In the genomic region with DNA sequence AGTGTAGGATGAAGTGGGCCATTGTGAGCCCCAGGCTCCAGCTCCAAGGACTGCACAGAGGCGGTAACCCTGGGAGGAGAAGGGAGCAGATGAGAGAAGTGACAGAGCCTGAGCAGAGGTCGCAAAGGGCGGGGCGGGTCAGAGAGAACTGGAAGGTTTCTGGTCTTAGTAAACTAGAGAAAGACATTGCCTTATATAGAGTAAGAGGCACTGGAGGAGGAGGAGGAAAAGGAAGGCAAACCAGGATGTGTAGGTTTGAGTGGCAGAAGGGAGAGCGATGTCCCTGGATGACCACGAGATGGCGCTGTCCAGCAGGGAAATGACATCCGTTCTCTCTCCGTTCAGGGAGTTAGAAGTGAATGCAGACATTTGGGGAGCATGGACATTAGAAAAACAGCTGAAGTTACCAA, we compare ENCODE assay signal across 8 cellular contexts. TPM values are rescaled to one million over a fixed set of nuclear protein-coding genes. Genes with fewer than 3 reads are reported as not detected.
A peak's percentile ranks its signal among the peaks of the same experiment; 100 is the strongest.
DNase-seq lines count a peak whose midpoint lies in the region; ATAC-seq, FAIRE-seq and TF ChIP-seq lines count a peak whose summit lies in the region.

No MANE protein-coding gene starts in this region.

- H3K27ac ChIP-seq in effector memory CD4-positive, alpha-beta T cell (ENCODE audit: insufficient read depth, low read length, poor library complexity, severe bottlenecking): no peak overlapping the region
- no peak overlapping the region for H3K27ac ChIP-seq in mesenchymal stem cell (ENCODE audit: low read length, poor library complexity, severe bottlenecking)

- H3K18ac ChIP-seq in mesenchymal stem cell (ENCODE audit: low read depth in 1 of 2, low read length in 2 of 2): no peak overlapping the region

- H3K79me1 ChIP-seq in mesenchymal stem cell (replicated peaks; ENCODE audit: low read length, poor library complexity, severe bottlenecking): no peaks in the 10 kb centered on the region

- H4K8ac ChIP-seq in mesenchymal stem cell (ENCODE audit: low read length): no peak overlapping the region

- H3K4me1 ChIP-seq in effector memory CD4-positive, alpha-beta T cell (ENCODE audit: control insufficient read depth, insufficient read depth, low read length, poor library complexity, severe bottlenecking): peaks cover 3% of the 10 kb centered on the region
- H3K4me1 ChIP-seq in mesenchymal stem cell (ENCODE audit: control insufficient read depth, insufficient read depth, low read depth, low read length): peaks cover 5% of the 10 kb centered on the region

- H3K27ac Mint-ChIP-seq in activated CD4-positive, alpha-beta memory T cell treated with anti-CD3 and anti-CD28 coated beads, Interleukin-2, amount 10 ng/mL, durations not matched to agents 7 days and 5 days: peak overlapping the region; percentile 6

- CTCF ChIA-PET in BJ (lab: Yijun Ruan, JAX): interaction anchor here (0.7 to 4.9 kb wide), 36 partner anchors 9 to 826 kb away, joined by 3 to 120 read pairs (median 5); no protein-coding TSS in a partner anchor
- CTCF ChIA-PET in activated CD4-positive, alpha-beta memory T cell treated with anti-CD3 and anti-CD28 coated beads, Interleukin-2, amount 10 ng/mL, durations not matched to agents 7 days and 5 days (lab: Charles Lee): interaction anchor here (0.7 to 5.8 kb wide), 23 partner anchors 8 to 206 kb away, joined by 3 to 84 read pairs (median 7); a partner anchor contains a TSS

- peaks cover 9% of the 10 kb centered on the region for H3K36me3 Mint-ChIP-seq in activated CD4-positive, alpha-beta memory T cell treated with anti-CD3 and anti-CD28 coated beads, Interleukin-2, amount 10 ng/mL, durations not matched to agents 7 days and 5 days (ENCODE audit: low read depth)

- no peak overlapping the region for H2AK5ac ChIP-seq in mesenchymal stem cell (ENCODE audit: low read length, severe bottlenecking)

- H3K9me3 Mint-ChIP-seq in activated CD4-positive, alpha-beta memory T cell treated with anti-CD3 and anti-CD28 coated beads, Interleukin-2, amount 10 ng/mL, durations not matched to agents 7 days and 5 days: peaks cover 6% of the 10 kb centered on the region

- H3K9me3 ChIP-seq in effector memory CD4-positive, alpha-beta T cell (ENCODE audit: control insufficient read depth, low read length): no peaks in the 10 kb centered on the region
- H3K9me3 ChIP-seq in mesenchymal stem cell (ENCODE audit: control insufficient read depth, low read length): peaks cover 14% of the 10 kb centered on the region

- no peak overlapping the region for H4K91ac ChIP-seq in mesenchymal stem cell (ENCODE audit: low read length)

- H3K27me3 Mint-ChIP-seq in activated CD4-positive, alpha-beta memory T cell treated with anti-CD3 and anti-CD28 coated beads, Interleukin-2, amount 10 ng/mL, durations not matched to agents 7 days and 5 days: no peaks in the 10 kb centered on the region

- H3K4me3 ChIP-seq in BJ (ENCODE audit: low read depth, low read length): no peak overlapping the region
- H3K4me3 ChIP-seq in effector memory CD4-positive, alpha-beta T cell (ENCODE audit: insufficient read depth, low read depth, low read length, poor library complexity, severe bottlenecking): no peak overlapping the region
- no peak overlapping the region for H3K4me3 ChIP-seq in mesenchymal stem cell (ENCODE audit: insufficient read depth in 1 of 2, low read depth in 1 of 2, low read length in 2 of 2)

- POLR2A ChIA-PET in BJ (lab: Charles Lee): no interaction called here
- POLR2A ChIA-PET in activated CD4-positive, alpha-beta memory T cell treated with anti-CD3 and anti-CD28 coated beads, Interleukin-2, amount 10 ng/mL, durations not matched to agents 7 days and 5 days (lab: Charles Lee): interaction anchor here (0.7 to 1.3 kb wide), 7 partner anchors 9 to 60 kb away, joined by 3 to 7 read pairs (median 4); no protein-coding TSS in a partner anchor

- no peak overlapping the region for H3K9ac ChIP-seq in mesenchymal stem cell (ENCODE audit: low read length)

- peak; percentile 99 for FAIRE-seq in GM19239 (lab: Jason Lieb, UNC)

- no peak overlapping the region for H3K4me3 Mint-ChIP-seq in activated CD4-positive, alpha-beta memory T cell treated with anti-CD3 and anti-CD28 coated beads, Interleukin-2, amount 10 ng/mL, durations not matched to agents 7 days and 5 days

- H2BK15ac ChIP-seq in mesenchymal stem cell (ENCODE audit: low read depth, poor library complexity, severe bottlenecking): no peak overlapping the region

- ATAC-seq in HG03439 (IDR thresholded peaks at IDR 0.05; ENCODE audit: unreplicated experiment): peak; percentile 82

- H3K36me3 ChIP-seq in BJ (ENCODE audit: control insufficient read depth, insufficient read depth, low read length) (no peaks in the 10 kb centered on the region), mesenchymal stem cell (ENCODE audit: control insufficient read depth in 1 of 2, insufficient read depth in 2 of 2, low read depth in 1 of 2, low read length in 2 of 2) (peaks cover 0 to 4% of the 10 kb centered on the region in 2 experiments)
- H3K36me3 ChIP-seq in effector memory CD4-positive, alpha-beta T cell (ENCODE audit: control insufficient read depth, insufficient read depth, low read length): no peaks in the 10 kb centered on the region

- H2BK12ac ChIP-seq in mesenchymal stem cell (ENCODE audit: low read length in 2 of 2): no peak overlapping the region

- no peak overlapping the region for H3K23ac ChIP-seq in mesenchymal stem cell (ENCODE audit: low read length in 2 of 2)

- no peak overlapping the region for H3K4ac ChIP-seq in mesenchymal stem cell (ENCODE audit: low read depth in 1 of 2, low read length in 2 of 2)

- H3K14ac ChIP-seq in mesenchymal stem cell (ENCODE audit: low read length in 2 of 2): no peak overlapping the region

- DNase-seq in BJ (ENCODE audit: low read depth) (no peak), GM19239 (ENCODE audit: insufficient read length, low spot score) (peak; percentile 62), NCI-H748 treated with DMSO at 0.1 percent for 48 hours (lab: John Stamatoyannopoulos, UW) (peak; percentile 16), mesenchymal stem cell (peak; percentile 77)
- peak; percentile 85 for DNase-seq in activated CD4-positive, alpha-beta memory T cell treated with anti-CD3 and anti-CD28 coated beads, Interleukin-2, amount 10 ng/mL, durations not matched to agents 7 days and 5 days
- peak; percentile 50 to 74 (median 65) for DNase-seq in effector memory CD4-positive, alpha-beta T cell
- peak; percentile 64 to 74 for DNase-seq in stimulated activated CD8-positive, alpha-beta memory T cell treated with anti-CD3 and anti-CD28 coated beads, Interleukin-2, amount 100 ng/mL, for 48 hours (ENCODE audit: low read depth in 2 of 2)

- no peak overlapping the region for H2AFZ ChIP-seq in mesenchymal stem cell (ENCODE audit: low read depth, low read length)

- H3K27me3 ChIP-seq in BJ (ENCODE audit: control insufficient read depth, insufficient read depth, low read length) (peaks cover 4% of the 10 kb centered on the region; the same call in 1 of the 2 replicates), mesenchymal stem cell (ENCODE audit: control insufficient read depth in 1 of 2, insufficient read depth in 1 of 2, low read length in 2 of 2) (peaks cover under 1 to 42% of the 10 kb centered on the region in 2 experiments)
- no peaks in the 10 kb centered on the region for H3K27me3 ChIP-seq in effector memory CD4-positive, alpha-beta T cell (replicated peaks; ENCODE audit: control insufficient read depth, insufficient read depth, low read length, poor library complexity, severe bottlenecking)

- TF ChIP-seq CTCF in BJ (IDR thresholded peaks at IDR 0.05; ENCODE audit: insufficient read depth, low read depth, low read length): peak; percentile 84

- peaks cover 20% of the 10 kb centered on the region for H3K4me1 Mint-ChIP-seq in activated CD4-positive, alpha-beta memory T cell treated with anti-CD3 and anti-CD28 coated beads, Interleukin-2, amount 10 ng/mL, durations not matched to agents 7 days and 5 days

- 7% methylated on average over 9 of the region's 9 CpGs for WGBS in mesenchymal stem cell

- H3K4me2 ChIP-seq in mesenchymal stem cell (ENCODE audit: low read length, poor library complexity, severe bottlenecking): no peak overlapping the region

- no peak overlapping the region for H2BK120ac ChIP-seq in mesenchymal stem cell (ENCODE audit: low read depth, low read length)

- H2BK5ac ChIP-seq in mesenchymal stem cell (ENCODE audit: low read depth, low read length, poor library complexity, severe bottlenecking): no peak overlapping the region

RNA-seq across cellular contexts. Expression of a gene that starts 49.0 kb away (rescaled TPM):
- polyA plus RNA-seq in BJ (2011; rRNA removed): 5.1 and 5.9 TPM in 2 replicates
- 2.7 and 4.8 TPM in 2 replicates for polyA minus RNA-seq in BJ (2011; rRNA and poly(A)+ RNA removed)
- total RNA-seq in activated CD4-positive, alpha-beta memory T cell treated with anti-CD3 and anti-CD28 coated beads, Interleukin-2, amount 10 ng/mL, durations not matched to agents 7 days and 5 days: 1 to 10 TPM; 4.2 TPM
- 2.6 TPM for polyA plus RNA-seq in mesenchymal stem cell (2013, experiment 1 of 2)
- 2.5 TPM for polyA plus RNA-seq in mesenchymal stem cell (2013, experiment 2 of 2)
